ENCODE assay signal across 9 cellular contexts in genomic region chr11:723120-723883, GRCh38. TPM values are rescaled to one million over a fixed set of nuclear protein-coding genes. Genes with fewer than 3 reads are reported as not detected.
DNase-seq lines count a peak whose midpoint lies in the region; ATAC-seq and TF ChIP-seq lines count a peak whose summit lies in the region.
"Had no signal": no experiment of that assay in that cellular context is flagged by ENCODE, and none has a peak within 500 bp of the region (broad histone marks: within the 10 kb centered on the region; RNA-seq: fewer than 3 reads in every experiment).

No MANE protein-coding gene starts in this region.

- H3K27me3 ChIP-seq in esophagus squamous epithelium, result peaks cover 0 to 73% (median 3%) of the 10 kb centered on the region in 4 donors
- no peaks in the 10 kb centered on the region for H3K27me3 ChIP-seq in ovary

- intact Hi-C loops in activated CD4-positive, alpha-beta memory T cell treated with anti-CD3 and anti-CD28 coated beads for 36 hours (cut with micrococcal nuclease), result loop anchor here (1.0 to 5.0 kb wide), 5 partner anchors 27 to 186 kb away; partner anchors contain the start of genes HRAS and LRRC56
- intact Hi-C loops in esophagus squamous epithelium (cut with DNase I), result loop anchor here (5.0 to 10.0 kb wide), 2 partner anchors 59 to 166 kb away; no protein-coding TSS in a partner anchor
- intact Hi-C loops in ovary (cut with DNase I), result loop anchor here in 2 of 4 donors (5.0 kb wide), 2 partner anchors 166 to 171 kb away; no protein-coding TSS in a partner anchor

- no peak for TF ChIP-seq POLR2A in esophagus squamous epithelium (IDR thresholded peaks at IDR 0.05)
- no peak for TF ChIP-seq POLR2A in ovary (IDR thresholded peaks at IDR 0.05)

- peaks cover 24% of the 10 kb centered on the region for H3K4me1 Mint-ChIP-seq in activated CD4-positive, alpha-beta memory T cell treated with anti-CD3 and anti-CD28 coated beads for 36 hours (ENCODE audit: low read depth)

- CTCF ChIA-PET in activated CD4-positive, alpha-beta memory T cell treated with anti-CD3 and anti-CD28 coated beads for 36 hours (lab: Charles Lee), result interaction anchor here (0.9 to 10.1 kb wide), 17 partner anchors 11 to 189 kb away, joined by 3 to 129 read pairs (median 4); partner anchors contain the start of genes DEAF1, LMNTD2, PHRF1 and TMEM80

- peak overlapping the region; percentile 70 for H3K27ac Mint-ChIP-seq in activated CD4-positive, alpha-beta memory T cell treated with anti-CD3 and anti-CD28 coated beads for 36 hours
- H3K27ac Mint-ChIP-seq: stimulated activated naive CD8-positive, alpha-beta T cell treated with anti-CD3 and anti-CD28 coated beads, Interleukin-15, Interleukin-2, amounts not matched to agents 100 ng/mL and 50 ng/mL, for 24 hours had no signal

- no peaks in the 10 kb centered on the region for H3K9me3 Mint-ChIP-seq in activated CD4-positive, alpha-beta memory T cell treated with anti-CD3 and anti-CD28 coated beads for 36 hours
- H3K9me3 Mint-ChIP-seq: stimulated activated naive CD8-positive, alpha-beta T cell treated with anti-CD3 and anti-CD28 coated beads, Interleukin-15, Interleukin-2, amounts not matched to agents 100 ng/mL and 50 ng/mL, for 24 hours had no signal

- H3K27me3 Mint-ChIP-seq in activated CD4-positive, alpha-beta memory T cell treated with anti-CD3 and anti-CD28 coated beads for 36 hours, result peaks cover 14% of the 10 kb centered on the region

- TF ChIP-seq EP300 in ovary (IDR thresholded peaks at IDR 0.05), result no peak

- H3K27ac ChIP-seq in esophagus squamous epithelium, result no peak overlapping the region
- no peak overlapping the region for H3K27ac ChIP-seq in ovary

- H3K4me3 ChIP-seq in esophagus squamous epithelium (no peak overlapping the region), ovary (no peak overlapping the region)

- peak; percentile 53 to 77 (median 59) for TF ChIP-seq CTCF in esophagus squamous epithelium (IDR thresholded peaks at IDR 0.05)
- peak in 2 of 3 donors; percentile 27 to 29 for TF ChIP-seq CTCF in ovary (IDR thresholded peaks at IDR 0.05)

- WGBS in esophagus squamous epithelium, 2 donors, result 51 to 55% methylated on average over 3 of the region's 8 CpGs
- WGBS in ovary, 3 donors, result 44 to 68% (median 55%) methylated on average over 8 of the region's 8 CpGs

- peak overlapping the region; percentile 32 for H3K4me3 Mint-ChIP-seq in activated CD4-positive, alpha-beta memory T cell treated with anti-CD3 and anti-CD28 coated beads for 36 hours
- H3K4me3 Mint-ChIP-seq: stimulated activated naive CD8-positive, alpha-beta T cell treated with anti-CD3 and anti-CD28 coated beads, Interleukin-15, Interleukin-2, amounts not matched to agents 100 ng/mL and 50 ng/mL, for 24 hours had no signal

- H3K4me1 ChIP-seq in esophagus squamous epithelium, result peaks cover 40 to 80% (median 49%) of the 10 kb centered on the region in 3 donors
- peaks cover 21% of the 10 kb centered on the region for H3K4me1 ChIP-seq in ovary (ENCODE audit: insufficient read depth)

- H3K9me3 ChIP-seq in esophagus squamous epithelium, result no peaks in the 10 kb centered on the region
- no peaks in the 10 kb centered on the region for H3K9me3 ChIP-seq in ovary

- H3K36me3 ChIP-seq in esophagus squamous epithelium (peaks cover 12 to 71% (median 22%) of the 10 kb centered on the region in 3 donors), ovary (no peaks in the 10 kb centered on the region)

- POLR2A ChIA-PET in activated CD4-positive, alpha-beta memory T cell treated with anti-CD3 and anti-CD28 coated beads for 36 hours (lab: Charles Lee), result interaction anchor here (0.9 to 1.1 kb wide), 2 partner anchors 28 to 43 kb away, joined by 3 read pairs; partner anchors contain the start of gene TMEM80

- no peak for ATAC-seq in HG03469 (IDR thresholded peaks at IDR 0.05; ENCODE audit: unreplicated experiment)

- peak; percentile 38 for DNase-seq in activated CD4-positive, CD25-positive, alpha-beta regulatory T cell treated with anti-CD3 and anti-CD28 coated beads, Interleukin-2, amount 50 U/mL, for 16 hours (ENCODE audit: low read depth, low spot score)
- no peak for DNase-seq in activated CD4-positive, CD25-positive, alpha-beta regulatory T cell treated with anti-CD3 and anti-CD28 coated beads, Interleukin-2, amount 50 U/mL, for 72 hours
- DNase-seq in NCI-H1436 treated with DMSO at 0.1 percent for 48 hours (lab: John Stamatoyannopoulos, UW) (peak; percentile 45), esophagus squamous epithelium (lab: John Stamatoyannopoulos, UW) (no peak), ovary (peak in 2 of 5 donors; percentile 38), HPDE6-E6E7 (ENCODE audit: extremely low spot score) (no peak)
- peak; percentile 65 for DNase-seq in activated CD4-positive, alpha-beta memory T cell treated with anti-CD3 and anti-CD28 coated beads for 36 hours

- H3K36me3 Mint-ChIP-seq in activated CD4-positive, alpha-beta memory T cell treated with anti-CD3 and anti-CD28 coated beads for 36 hours, result no peaks in the 10 kb centered on the region

RNA-seq across cellular contexts. Expression of gene EPS8L2, which starts 17.3 kb away (rescaled TPM):
- total RNA-seq in activated CD4-positive, alpha-beta memory T cell treated with anti-CD3 and anti-CD28 coated beads for 36 hours, result 10 to 100 TPM; 12.4 to 12.6 TPM
- total RNA-seq in esophagus squamous epithelium (100 to 1,000 TPM; 163 to 367 (median 238) TPM), ovary (10 to 100 TPM; 20.6 to 57.9 (median 34.2) TPM)
- polyA plus RNA-seq in ovary, result 10 to 100 TPM in 1 of 2 donors, 1 to 10 TPM in 1; 5.9 to 17.4 TPM

RNA-seq across cellular contexts. Expression of gene TALDO1, which starts 24.0 kb away (rescaled TPM):
- 100 to 1,000 TPM; 284 to 296 TPM for total RNA-seq in activated CD4-positive, alpha-beta memory T cell treated with anti-CD3 and anti-CD28 coated beads for 36 hours
- total RNA-seq in esophagus squamous epithelium, result 100 to 1,000 TPM; 311 to 629 (median 504) TPM
- 100 to 1,000 TPM in 6 of 7 donors, 10 to 100 TPM in 1; 75.0 to 134 (median 117) TPM for total RNA-seq in ovary
- 100 to 1,000 TPM in 1 of 2 donors, 10 to 100 TPM in 1; 76.8 to 103 TPM for polyA plus RNA-seq in ovary

RNA-seq across cellular contexts. Expression of gene TMEM80, which starts 27.7 kb away (rescaled TPM):
- total RNA-seq in activated CD4-positive, alpha-beta memory T cell treated with anti-CD3 and anti-CD28 coated beads for 36 hours, result 1 to 10 TPM; 9.5 to 9.8 TPM
- 10 to 100 TPM; 16.1 to 55.3 (median 18.1) TPM for total RNA-seq in esophagus squamous epithelium
- 10 to 100 TPM; 15.4 to 38.0 (median 30.5) TPM for total RNA-seq in ovary
- polyA plus RNA-seq in ovary, result 10 to 100 TPM; 28.9 to 37.6 TPM

RNA-seq across cellular contexts. Expression of gene DEAF1, which starts 28.3 kb away (rescaled TPM):
- total RNA-seq in activated CD4-positive, alpha-beta memory T cell treated with anti-CD3 and anti-CD28 coated beads for 36 hours, result 10 to 100 TPM; 41.5 to 50.5 TPM
- total RNA-seq in esophagus squamous epithelium (10 to 100 TPM; 18.3 to 45.0 (median 25.4) TPM), ovary (10 to 100 TPM; 15.5 to 43.4 (median 34.1) TPM)
- 10 to 100 TPM; 10.2 to 23.9 TPM for polyA plus RNA-seq in ovary

RNA-seq across cellular contexts. Expression of gene GATD1, which starts 54.0 kb away (rescaled TPM):
- total RNA-seq in activated CD4-positive, alpha-beta memory T cell treated with anti-CD3 and anti-CD28 coated beads for 36 hours, result 10 to 100 TPM; 36.6 to 39.1 TPM
- total RNA-seq in esophagus squamous epithelium (10 to 100 TPM; 20.2 to 38.7 (median 21.6) TPM), ovary (10 to 100 TPM; 14.7 to 79.8 (median 59.9) TPM)
- 10 to 100 TPM in 1 of 2 donors, 1 to 10 TPM in 1; 9.4 to 52.1 TPM for polyA plus RNA-seq in ovary

Comparison
In these comparisons a context has a peak if more than half of its experiments do, and no peak if none do; other contexts are left out.
1. DNase-seq: peak in activated CD4-positive, CD25-positive, alpha-beta regulatory T cell treated with anti-CD3 and anti-CD28 coated beads, Interleukin-2, amount 50 U/mL, for 16 hours (single experiment), NCI-H1436 treated with DMSO at 0.1 percent for 48 hours (single experiment) and activated CD4-positive, alpha-beta memory T cell treated with anti-CD3 and anti-CD28 coated beads for 36 hours (single experiment); none in activated CD4-positive, CD25-positive, alpha-beta regulatory T cell treated with anti-CD3 and anti-CD28 coated beads, Interleukin-2, amount 50 U/mL, for 72 hours (single experiment), esophagus squamous epithelium (single experiment) and HPDE6-E6E7 (single experiment).